In genomic region chr14:56160058-56160457, GRCh38 we compare ENCODE assay signal across 33 cellular contexts. TPM values are rescaled to one million over a fixed set of nuclear protein-coding genes. Genes with fewer than 3 reads are reported as not detected.
DNase-seq lines count a peak whose midpoint lies in the region; ATAC-seq, FAIRE-seq and TF ChIP-seq lines count a peak whose summit lies in the region.
"Had no signal": no experiment of that assay in that cellular context is flagged by ENCODE, and none has a peak within 500 bp of the region (broad histone marks: within the 10 kb centered on the region; RNA-seq: fewer than 3 reads in every experiment).

No MANE protein-coding gene starts in this region.

- POLR2A ChIA-PET in WTC11 (lab: Charles Lee), result interaction anchor here (0.6 kb wide), 1 partner anchor 54 kb away, joined by 6 read pairs; no protein-coding TSS in a partner anchor

- no peak for ATAC-seq in WTC11
- ATAC-seq in pancreas, result peak; percentile 18 to 48 (median 38)
- no peak for ATAC-seq in HG02678 (IDR thresholded peaks at IDR 0.05; ENCODE audit: unreplicated experiment)
- ATAC-seq: activated T-helper 17 cell treated with anti-CD3 and anti-CD28 coated beads, Interleukin-2, amount 50 U/mL, for 72 hours; body of pancreas; esophagus mucosa; left ventricle myocardium superior had no signal

- no peak overlapping the region for H3K4me3 ChIP-seq in pancreas
- H3K4me3 ChIP-seq: body of pancreas, Peyer's patch, prostate gland, sigmoid colon, transverse colon had no signal

- peaks cover 0 to 25% (median 23%) of the 10 kb centered on the region in 3 donors for H3K4me1 ChIP-seq in pancreas
- H3K4me1 ChIP-seq: Peyer's patch, prostate gland, transverse colon had no signal

- FAIRE-seq in pancreas (lab: Jason Lieb, UNC), result no peak
- FAIRE-seq: frontal cortex, GM19239, kidney had no signal

- intact Hi-C loops in pancreas (cut with DNase I), result no loop called here

- H3K27me3 ChIP-seq in pancreas, result no peaks in the 10 kb centered on the region
- H3K27me3 ChIP-seq: body of pancreas, Peyer's patch, sigmoid colon, transverse colon had no signal

- H3K36me3 Mint-ChIP-seq in WTC11, result peaks cover 20% of the 10 kb centered on the region

- 5 to 13% methylated on average over 2 of the region's 2 CpGs for WGBS in pancreas, 2 donors

- peaks cover 11% of the 10 kb centered on the region for H3K4me1 Mint-ChIP-seq in WTC11

- no peaks in the 10 kb centered on the region for H3K36me3 ChIP-seq in KOPT-K1 (ENCODE audit: insufficient read depth, low read length)
- no peaks in the 10 kb centered on the region for H3K36me3 ChIP-seq in pancreas
- H3K36me3 ChIP-seq: Peyer's patch, prostate gland, sigmoid colon, transverse colon had no signal

- H3K27ac ChIP-seq in KOPT-K1 (ENCODE audit: low read depth, low read length, poor library complexity, severe bottlenecking) (peak overlapping the region; percentile 44), pancreas (peak overlapping the region in 1 of 4 donors; percentile 45)
- H3K27ac ChIP-seq: C4-2B, Peyer's patch, prostate gland, sigmoid colon, transverse colon had no signal

- H3K9me3 Mint-ChIP-seq in WTC11, result peaks cover 34% of the 10 kb centered on the region

- peak overlapping the region; percentile 8; the same call in 1 of the 2 replicates for H3K27ac Mint-ChIP-seq in WTC11
- H3K27ac Mint-ChIP-seq: activated T-helper 17 cell treated with anti-CD3 and anti-CD28 coated beads, Interleukin-2, amount 50 U/mL, for 72 hours; endodermal cell; T-helper 2 cell treated with Interferon-gamma antibody and Interleukin-4, amounts not matched to agents 5 μg/mL and 100 μg/mL, for 36 hours had no signal

- H3K27me3 Mint-ChIP-seq in WTC11 (ENCODE audit: low read depth), result no peaks in the 10 kb centered on the region
- H3K27me3 Mint-ChIP-seq: activated T-helper 17 cell treated with anti-CD3 and anti-CD28 coated beads, Interleukin-2, amount 50 U/mL, for 72 hours had no signal

- H3K9me3 ChIP-seq in KOPT-K1 (ENCODE audit: insufficient read depth, low read length, poor library complexity, severe bottlenecking), result peaks cover 50% of the 10 kb centered on the region
- H3K9me3 ChIP-seq in pancreas, result no peaks in the 10 kb centered on the region
- H3K9me3 ChIP-seq: body of pancreas, prostate gland had no signal

- CTCF ChIA-PET in WTC11 (lab: Charles Lee), result no interaction called here

- no peak overlapping the region for H3K4me3 Mint-ChIP-seq in WTC11
- H3K4me3 Mint-ChIP-seq: activated T-helper 17 cell treated with anti-CD3 and anti-CD28 coated beads, Interleukin-2, amount 50 U/mL, for 72 hours; central memory CD8-positive, alpha-beta T cell; endodermal cell; T-helper 2 cell treated with Interferon-gamma antibody and Interleukin-4, amounts not matched to agents 5 μg/mL and 100 μg/mL, for 36 hours had no signal

- no peak for TF ChIP-seq CTCF in WTC11 (IDR thresholded peaks at IDR 0.05)
- TF ChIP-seq CTCF in pancreas (IDR thresholded peaks at IDR 0.05), result no peak

- DNase-seq in EH (ENCODE audit: low read depth) (peak; percentile 51), WTC11 (ENCODE audit: low spot score) (no peak), pancreas (no peak), glomerular visceral epithelial cell (ENCODE audit: extremely low spot score) (no peak)
- no peak for DNase-seq in activated effector memory CD4-positive, alpha-beta T cell treated with Interleukin-2 at 50 U/mL for 16 hours
- DNase-seq: activated CD4-positive, alpha-beta T cell treated with anti-CD3 and anti-CD28 coated beads for 4 hours; activated naive CD4-positive, alpha-beta T cell treated with anti-CD3 and anti-CD28 coated beads, Interleukin-2, amount 50 U/mL, for 16 hours; body of pancreas; COR-L47; dermis blood vessel endothelial cell; DMS79 treated with DMSO at 0.1 percent for 48 hours; endodermal cell; HCEC 1CT; kidney; left ventricle myocardium superior; NCI-H1092 treated with DMSO at 0.1 percent for 48 hours; NCI-H1930; NCI-H526 treated with DMSO at 0.1 percent for 48 hours; Peyer's patch; SHP77; sigmoid colon; stimulated activated CD4-positive, alpha-beta T cell treated with anti-CD3 and anti-CD28 coated beads, Interleukin-4, amount 100 ng/mL, for 24 hours; transverse colon had no signal

TF ChIP-seq in WTC11, 78 proteins besides CTCF, POLR2A, EP300 and RAD21:
- TF ChIP-seq NR1H2 (CRISPR knock-in tag; IDR thresholded peaks at IDR 0.05) (no peak), ZNF219 (CRISPR knock-in tag; IDR thresholded peaks at IDR 0.05; ENCODE audit: borderline replicate concordance) (no peak), SMAD4 (CRISPR knock-in tag; IDR thresholded peaks at IDR 0.05) (no peak)

RNA-seq across cellular contexts. Expression of gene PELI2, which starts 41.8 kb away (rescaled TPM):
- 15.9 to 23.5 TPM (median 18.6 TPM) in 3 replicates for total RNA-seq in WTC11 (2021)
- 10 to 100 TPM; 27.0 to 46.6 (median 36.7) TPM for total RNA-seq in pancreas
- polyA plus RNA-seq in pancreas, result 10 to 100 TPM in 1 of 2 donors, 1 to 10 TPM in 1; 6.0 to 10.7 TPM

Comparison
In these comparisons a context has a peak if more than half of its experiments do, and no peak if none do; other contexts are left out.
1. ATAC-seq: peak in pancreas (4 of 4); none in WTC11 (single experiment) and HG02678 (single experiment).